Comparison of ENCODE assay signal across 1 cellular context in the genomic region with DNA sequence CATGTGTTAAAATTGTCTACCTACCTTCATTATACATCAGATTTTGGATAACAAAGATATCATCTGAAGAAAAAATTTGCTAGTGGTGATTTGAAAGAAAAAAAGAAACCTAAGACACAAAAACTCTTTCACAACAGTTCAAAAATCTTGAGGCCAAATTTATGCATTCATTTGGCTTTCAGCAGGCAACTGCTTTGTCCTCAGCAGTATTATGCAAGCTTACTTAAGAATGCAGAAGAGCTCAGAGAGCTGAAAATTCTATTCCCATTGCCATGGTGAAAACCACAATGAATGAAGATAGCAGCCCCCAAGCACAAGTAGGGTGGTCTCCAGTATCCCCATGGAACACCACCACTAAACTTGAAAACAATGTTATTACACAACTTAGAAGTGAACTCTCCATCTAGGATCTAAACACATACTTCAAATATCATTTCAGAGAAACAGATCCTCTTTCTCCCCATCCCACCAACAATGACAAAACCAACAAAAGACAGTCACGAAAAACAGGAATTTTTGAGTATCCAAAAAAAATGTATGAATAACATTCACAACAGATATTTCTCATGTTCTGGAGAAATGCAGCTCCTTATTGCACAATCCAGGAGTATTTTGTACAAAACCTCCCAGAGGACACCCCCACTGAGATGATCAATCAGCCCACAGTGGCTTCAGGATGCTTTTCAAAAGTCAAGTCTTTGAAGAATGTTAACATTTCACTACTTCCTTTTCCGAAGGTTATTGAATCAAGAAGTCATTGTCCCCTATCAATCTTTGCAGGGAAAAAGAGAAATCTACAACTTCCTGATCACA.
TF ChIP-seq lines count a peak whose summit lies in the region.

No MANE protein-coding gene starts in this region.

TF ChIP-seq in SK-N-SH, 30 proteins besides CTCF, POLR2A, EP300 and RAD21 (continued from another document):
- TF ChIP-seq NRF1 (IDR thresholded peaks at IDR 0.05; ENCODE audit: low read depth, low read length): no peak
- TF ChIP-seq RCOR1 (IDR thresholded peaks at IDR 0.05; ENCODE audit: low read length): no peak
- TF ChIP-seq, protein P1, sequence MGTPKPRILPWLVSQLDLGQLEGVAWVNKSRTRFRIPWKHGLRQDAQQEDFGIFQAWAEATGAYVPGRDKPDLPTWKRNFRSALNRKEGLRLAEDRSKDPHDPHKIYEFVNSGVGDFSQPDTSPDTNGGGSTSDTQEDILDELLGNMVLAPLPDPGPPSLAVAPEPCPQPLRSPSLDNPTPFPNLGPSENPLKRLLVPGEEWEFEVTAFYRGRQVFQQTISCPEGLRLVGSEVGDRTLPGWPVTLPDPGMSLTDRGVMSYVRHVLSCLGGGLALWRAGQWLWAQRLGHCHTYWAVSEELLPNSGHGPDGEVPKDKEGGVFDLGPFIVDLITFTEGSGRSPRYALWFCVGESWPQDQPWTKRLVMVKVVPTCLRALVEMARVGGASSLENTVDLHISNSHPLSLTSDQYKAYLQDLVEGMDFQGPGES (IDR thresholded peaks at IDR 0.05; ENCODE audit: low read depth, low read length): no peak
